In the genomic region with DNA sequence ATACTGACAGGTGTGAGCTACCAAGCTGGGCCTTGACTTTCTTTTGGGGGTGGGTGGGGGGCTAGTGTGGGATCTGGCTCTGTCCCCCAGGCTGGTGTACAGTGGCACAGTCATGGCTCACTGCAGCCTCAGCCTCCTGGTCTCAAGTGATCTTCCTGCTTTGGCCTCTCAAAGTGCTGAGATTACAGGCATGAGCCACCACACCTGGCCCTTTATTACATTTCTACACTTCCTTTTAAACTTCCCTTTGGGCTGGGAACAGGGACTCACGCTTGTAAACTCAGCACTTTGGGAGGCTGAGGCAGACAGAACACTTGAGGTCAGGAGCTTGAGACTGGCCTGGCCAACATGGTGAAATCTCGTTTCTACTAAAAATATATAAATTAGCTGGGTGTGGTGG, we compare ENCODE assay signal across 33 cellular contexts. TPM values are rescaled to one million over a fixed set of nuclear protein-coding genes. Genes with fewer than 3 reads are reported as not detected.
"Had no signal": no experiment of that assay in that cellular context is flagged by ENCODE, and none has a peak within 500 bp of the region (broad histone marks: within the 10 kb centered on the region; RNA-seq: fewer than 3 reads in every experiment).

No MANE protein-coding gene starts in this region.

- H3K4me2 ChIP-seq: smooth muscle cell had no signal

- H3K4me1 ChIP-seq: breast epithelium had no signal

- ATAC-seq: activated CD4-positive, CD25-positive, alpha-beta regulatory T cell treated with anti-CD3 and anti-CD28 coated beads, Interleukin-2, amount 50 U/mL, for 24 hours; effector memory CD8-positive, alpha-beta T cell; stimulated activated naive B cell treated with anti-CD40 and anti-IgM and Interleukin-4, amounts not matched to agents 10 μg/mL and 1 μg/mL and 100 μg/mL, for 72 hours had no signal

- H3K9me3 ChIP-seq: breast epithelium, neutrophil, sigmoid colon, suprapubic skin, tibial nerve had no signal

- H3K27ac ChIP-seq: breast epithelium, neutrophil, tibial nerve, VCaP had no signal

- DNase-seq: activated CD4-positive, alpha-beta memory T cell treated with anti-CD3 and anti-CD28 coated beads for 36 hours; activated CD4-positive, alpha-beta T cell treated with anti-CD3 and anti-CD28 coated beads, Interleukin-2, amount 10 ng/mL, durations not matched to agents 24 days and 14 days; activated CD8-positive, alpha-beta memory T cell treated with anti-CD3 and anti-CD28 coated beads, Interleukin-2, amount 50 U/mL, for 4 hours; activated gamma-delta T cell treated with Interleukin-2 at 50 U/mL for 16 hours; activated naive CD4-positive, alpha-beta T cell treated with anti-CD3 and anti-CD28 coated beads, Interleukin-2, amount 50 U/mL, for 16 hours; activated T-cell treated with anti-CD3 and anti-CD28 coated beads, Interleukin-2, amount 50 U/mL, for 1 hour; amniotic stem cell; cortex of kidney; effector memory CD8-positive, alpha-beta T cell; head of caudate nucleus; naive B cell; nephron progenitor cell; sigmoid colon; stimulated activated CD4-positive, alpha-beta T cell treated with anti-CD3 and anti-CD28 coated beads, Interleukin-1b, Interleukin-23, amount 100 ng/mL, for 48 hours; stimulated activated CD4-positive, alpha-beta T cell treated with anti-CD3 and anti-CD28 coated beads, Interleukin-4, amount 100 ng/mL, for 4 hours; stimulated activated CD8-positive, alpha-beta memory T cell treated with anti-CD3 and anti-CD28 coated beads, Interleukin-4, amount 100 ng/mL, for 48 hours; stimulated activated naive B cell treated with anti-CD40 and anti-IgM and Interleukin-4, amounts not matched to agents 10 μg/mL and 1 μg/mL and 100 μg/mL, for 72 hours; SW 1271; T-helper 9 cell had no signal

- H3K36me3 ChIP-seq: breast epithelium had no signal

- H3K4me3 ChIP-seq: breast epithelium, lung, sigmoid colon, smooth muscle cell, suprapubic skin, tibial nerve had no signal

- H3K27me3 ChIP-seq: breast epithelium, neutrophil, sigmoid colon, suprapubic skin, tibial nerve had no signal

RNA-seq across cellular contexts. Expression of a gene that starts 39.8 kb away (rescaled TPM):
- total RNA-seq: activated CD4-positive, alpha-beta T cell treated with anti-CD3 and anti-CD28 coated beads, Interleukin-2, amount 10 ng/mL, durations not matched to agents 24 days and 14 days; activated CD8-positive, alpha-beta memory T cell treated with anti-CD3 and anti-CD28 coated beads for 36 hours; breast epithelium; left lobe of liver; mesenteric fat pad; osteocyte; posterior vena cava; sigmoid colon; smooth muscle cell; suprapubic skin; ureter had no signal
- polyA plus RNA-seq: sigmoid colon, smooth muscle cell had no signal
